8 cellular contexts compared by ENCODE assay signal in genomic region chr1:242321986-242322385, GRCh38.
A peak's percentile ranks its signal among the peaks of the same experiment; 100 is the strongest.
DNase-seq lines count a peak whose midpoint lies in the region; ATAC-seq, FAIRE-seq and TF ChIP-seq lines count a peak whose summit lies in the region.
"Not testable (repeated sequence)": the region's sequence is repeated elsewhere in the genome, so short reads cannot be mapped to it uniquely, and the experiment has no call there.

No MANE protein-coding gene starts in this region.

- H4K12ac ChIP-seq in trophoblast cell (ENCODE audit: low read depth, low read length), result not testable (repeated sequence)

- not testable (repeated sequence) for H4K91ac ChIP-seq in trophoblast cell (ENCODE audit: low read depth, low read length)

- not testable (repeated sequence) for H3K4ac ChIP-seq in trophoblast cell (ENCODE audit: low read depth, low read length)

- not testable (repeated sequence) for H3K9ac ChIP-seq in HCT116 (ENCODE audit: low read length); trophoblast cell (ENCODE audit: low read length)

- H2AFZ ChIP-seq in HCT116 (ENCODE audit: low read depth, low read length, poor library complexity, severe bottlenecking); trophoblast cell (ENCODE audit: insufficient read depth, low read length, poor library complexity): not testable (repeated sequence)

- H2AK5ac ChIP-seq in trophoblast cell (ENCODE audit: low read length), result not testable (repeated sequence)

- H3K14ac ChIP-seq in trophoblast cell (ENCODE audit: low read length), result not testable (repeated sequence)

- not testable (repeated sequence) for H3K27me3 ChIP-seq in HCT116 (ENCODE audit: insufficient read depth, low read length); bronchial epithelial cell (ENCODE audit: control insufficient read depth, insufficient read depth, low read length); trophoblast cell (ENCODE audit: insufficient read depth, low read length)

- DNase-seq in Caki2 (ENCODE audit: low read depth), result peak; percentile 2
- not testable (repeated sequence) for DNase-seq in HCT116 (ENCODE audit: low read depth, low spot score)
- peak; percentile 47 for DNase-seq in RCC 7860 (ENCODE audit: low spot score)
- DNase-seq in astrocyte of the hippocampus (ENCODE audit: low read depth, low spot score), result peak; percentile 33
- DNase-seq in bronchial epithelial cell (ENCODE audit: low read depth), result peak; percentile 4
- peak; percentile 91 for DNase-seq in islet precursor cell
- peak; percentile 77 to 78 for DNase-seq in trophoblast cell
- DNase-seq in urothelium cell line (ENCODE audit: low spot score), result peak; percentile 30

- not testable (repeated sequence) for H4K20me1 ChIP-seq in HCT116 (ENCODE audit: insufficient read depth)

- H4K8ac ChIP-seq in trophoblast cell (ENCODE audit: low read depth, low read length), result not testable (repeated sequence)

- not testable (repeated sequence) for FAIRE-seq in RCC 7860 (lab: Jason Lieb, UNC)
- FAIRE-seq in bronchial epithelial cell (lab: Jason Lieb, UNC), result peak; percentile 40
- peak; percentile 94 for FAIRE-seq in urothelium cell line (lab: Jason Lieb, UNC)

- TF ChIP-seq CTCF in HCT116 (IDR thresholded peaks at IDR 0.05 in 2 of 3, conservative IDR thresholded peaks at IDR 0.05 in 1 of 3; ENCODE audit: borderline replicate concordance in 1 of 3, insufficient read depth in 1 of 3, low read depth in 2 of 3, low read length in 2 of 3); bronchial epithelial cell (IDR thresholded peaks at IDR 0.05; ENCODE audit: insufficient read depth, low read length, severe bottlenecking): not testable (repeated sequence)

- BruUV-seq in HCT116 (replicated peaks; lab: Mats Ljungman, UMichigan), result not testable (repeated sequence)

- H3K4me1 ChIP-seq in HCT116 (ENCODE audit: control insufficient read depth in 1 of 2, insufficient read depth in 2 of 2, low read length in 2 of 2); trophoblast cell (ENCODE audit: control insufficient read depth in 1 of 2, insufficient read depth in 2 of 2, low read length in 2 of 2): not testable (repeated sequence)

- H3K9me3 ChIP-seq in HCT116 (ENCODE audit: control insufficient read depth in 1 of 2, insufficient read depth in 1 of 2, low read depth in 1 of 2, low read length in 2 of 2); trophoblast cell (ENCODE audit: insufficient read depth, low read depth, low read length): not testable (repeated sequence)

- peak; percentile 38; the same call in 1 of the 2 replicates for ATAC-seq in HCT116

- WGBS in trophoblast cell (ENCODE audit: extremely low coverage, insufficient coverage, insufficient read length), result no CpG with 5 or more reads among the region's 7 CpGs

- not testable (repeated sequence) for H3K79me1 ChIP-seq in trophoblast cell (ENCODE audit: low read length)

- intact Hi-C loops in HCT116 (cut with micrococcal nuclease), result not testable (repeated sequence)

- TF ChIP-seq POLR2A in HCT116 (IDR thresholded peaks at IDR 0.05; ENCODE audit: borderline replicate concordance, extremely low read depth, insufficient read depth, insufficient read length), result not testable (repeated sequence)

- in situ Hi-C loops in Caki2 (cut with HindIII; ENCODE audit: low pct_unique_long_range_greater_than_20kb, low sequenced_read_pairs), result not testable (repeated sequence)

- not testable (repeated sequence) for H2BK120ac ChIP-seq in trophoblast cell (ENCODE audit: insufficient read depth, low read length, poor library complexity)

- POLR2A ChIA-PET in HCT116 (lab: Charles Lee), result not testable (repeated sequence)

- not testable (repeated sequence) for H3K79me2 ChIP-seq in HCT116 (ENCODE audit: insufficient read depth, low read length); trophoblast cell (ENCODE audit: control insufficient read depth, insufficient read depth, low read length, poor library complexity)

- H3K36me3 ChIP-seq in HCT116 (ENCODE audit: control insufficient read depth in 1 of 2, insufficient read depth in 2 of 2, low read length in 2 of 2); bronchial epithelial cell (ENCODE audit: control insufficient read depth, insufficient read depth, low read length); trophoblast cell (ENCODE audit: control insufficient read depth in 1 of 2, insufficient read depth in 2 of 2, low read length in 2 of 2): not testable (repeated sequence)

- RAD21 ChIA-PET in HCT116 (lab: Charles Lee; ENCODE audit: low non-redundant PET in 1 of 2, low total read pairs in 2 of 2, uncharacterized antibody in 2 of 2, unreplicated experiment in 2 of 2), result not testable (repeated sequence)

- H3K18ac ChIP-seq in trophoblast cell (ENCODE audit: low read length), result not testable (repeated sequence)

- H3K23ac ChIP-seq in trophoblast cell (ENCODE audit: low read length), result not testable (repeated sequence)

- H3K4me3 ChIP-seq in HCT116 (replicated peaks in 1 of 2; ENCODE audit: low read depth in 1 of 2, low read length in 2 of 2); bronchial epithelial cell (ENCODE audit: low read depth, low read length); trophoblast cell (ENCODE audit: low read depth, low read length): not testable (repeated sequence)

- not testable (repeated sequence) for H3K4me2 ChIP-seq in HCT116 (ENCODE audit: low read length); trophoblast cell (ENCODE audit: low read length)

- CTCF ChIA-PET in HCT116 (lab: Charles Lee), result not testable (repeated sequence)

- H3K27ac ChIP-seq in HCT116 (ENCODE audit: low read depth, low read length), result not testable (repeated sequence)
- H3K27ac ChIP-seq in trophoblast cell (ENCODE audit: low read depth, low read length), result peak overlapping the region; percentile 62

- not testable (repeated sequence) for H2BK5ac ChIP-seq in trophoblast cell (ENCODE audit: low read depth, low read length, poor library complexity)

- not testable (repeated sequence) for TF ChIP-seq RAD21 in HCT116 (IDR thresholded peaks at IDR 0.05; ENCODE audit: low read depth)

- H2BK12ac ChIP-seq in trophoblast cell (ENCODE audit: low read length), result not testable (repeated sequence)

- not testable (repeated sequence) for H3K9me2 ChIP-seq in HCT116 (ENCODE audit: insufficient read depth)
